In the genomic region with DNA sequence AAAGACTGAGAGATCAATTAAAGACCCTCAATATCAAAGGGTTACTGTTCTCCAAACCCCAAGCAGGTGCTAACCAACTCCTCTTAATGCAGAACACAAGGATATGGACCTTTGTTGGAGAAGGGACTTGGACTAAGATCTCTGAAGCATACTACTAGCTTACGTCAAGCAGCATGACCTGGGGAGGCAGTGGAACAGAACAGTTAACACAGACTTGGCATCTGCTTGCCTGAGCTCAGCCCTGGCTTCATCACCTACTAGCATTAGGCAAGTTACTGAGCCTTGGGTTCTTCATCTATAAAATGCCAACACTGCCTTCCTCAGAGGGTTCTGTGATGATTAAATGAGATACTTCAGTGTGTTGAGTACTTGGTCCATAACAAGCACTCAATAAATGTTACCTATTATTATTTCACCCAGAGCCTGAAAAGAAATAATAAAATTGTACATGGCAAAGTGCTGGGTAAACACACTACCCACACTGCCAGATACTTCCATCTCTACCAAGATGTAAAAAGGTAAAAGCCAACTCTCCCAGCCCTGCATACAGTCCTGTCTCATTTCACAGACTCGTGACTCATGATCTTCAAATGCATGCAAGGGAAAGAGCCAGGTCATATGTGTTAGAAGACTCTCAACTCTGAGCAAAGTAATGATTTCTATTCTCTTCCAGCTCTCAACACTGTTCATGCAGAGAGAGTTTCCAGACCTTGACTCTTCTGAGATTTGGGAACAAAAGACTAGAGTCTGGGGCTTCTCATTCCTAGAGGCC, we compare ENCODE assay signal across 14 cellular contexts. TPM values are rescaled to one million over a fixed set of nuclear protein-coding genes. Genes with fewer than 3 reads are reported as not detected.
DNase-seq lines count a peak whose midpoint lies in the region; ATAC-seq and TF ChIP-seq lines count a peak whose summit lies in the region.
"Had no signal": no experiment of that assay in that cellular context is flagged by ENCODE, and none has a peak within 500 bp of the region (broad histone marks: within the 10 kb centered on the region; RNA-seq: fewer than 3 reads in every experiment).

No MANE protein-coding gene starts in this region.

- no peaks in the 10 kb centered on the region for H3K9me3 Mint-ChIP-seq in activated T-cell treated with anti-CD3 and anti-CD28 coated beads, Interleukin-2, amount 50 U/mL, for 4 hours
- H3K9me3 Mint-ChIP-seq in T-helper 1 cell treated with Interleukin-12 subunit alpha and Interleukin-12 subunit beta and Interleukin-4 antibody, amounts not matched to agents 30 μg/mL and 1 μg/mL, for 36 hours, result no peaks in the 10 kb centered on the region

- no peak overlapping the region for H3K4me3 ChIP-seq in fibroblast of mammary gland (ENCODE audit: control insufficient read depth, low read depth, low read length)

- peak overlapping the region; percentile 64 for H3K27ac Mint-ChIP-seq in T-helper 1 cell treated with Interleukin-12 subunit alpha and Interleukin-12 subunit beta and Interleukin-4 antibody, amounts not matched to agents 30 μg/mL and 1 μg/mL, for 36 hours

- no peak overlapping the region for H3K4me3 Mint-ChIP-seq in activated T-cell treated with anti-CD3 and anti-CD28 coated beads, Interleukin-2, amount 50 U/mL, for 4 hours
- no peak overlapping the region for H3K4me3 Mint-ChIP-seq in T-helper 1 cell treated with Interleukin-12 subunit alpha and Interleukin-12 subunit beta and Interleukin-4 antibody, amounts not matched to agents 30 μg/mL and 1 μg/mL, for 36 hours

- no peak for TF ChIP-seq CTCF in fibroblast of mammary gland (conservative IDR thresholded peaks at IDR 0.05; ENCODE audit: control insufficient read depth, insufficient read depth, low read depth, low read length)

- H3K27me3 Mint-ChIP-seq in activated T-cell treated with anti-CD3 and anti-CD28 coated beads, Interleukin-2, amount 50 U/mL, for 4 hours (ENCODE audit: low read depth), result no peaks in the 10 kb centered on the region
- H3K27me3 Mint-ChIP-seq in T-helper 1 cell treated with Interleukin-12 subunit alpha and Interleukin-12 subunit beta and Interleukin-4 antibody, amounts not matched to agents 30 μg/mL and 1 μg/mL, for 36 hours (ENCODE audit: low read depth), result no peaks in the 10 kb centered on the region

- DNase-seq in activated T-cell treated with anti-CD3 and anti-CD28 coated beads, Interleukin-2, amount 50 U/mL, for 4 hours, result no peak
- no peak for DNase-seq in activated T-cell treated with anti-CD3 and anti-CD28 coated beads, Interleukin-2, amount 50 U/mL, for 48 hours
- DNase-seq in fibroblast of mammary gland (ENCODE audit: low read depth), result peak; percentile 52
- DNase-seq in stimulated activated naive CD8-positive, alpha-beta T cell treated with anti-CD3 and anti-CD28 coated beads, Interleukin-15, Interleukin-2, amounts not matched to agents 100 U/mL and 50 U/mL, for 24 hours, result no peak
- no peak for DNase-seq in hypothalamus (lab: John Stamatoyannopoulos, UW)
- no peak for DNase-seq in NCI-H1694 (lab: John Stamatoyannopoulos, UW)
- no peak for DNase-seq in effector CD8-positive, alpha-beta T cell (lab: John Stamatoyannopoulos, UW)
- DNase-seq: hippocampal formation, midbrain, NCI-H1092 treated with DMSO at 0.1 percent for 48 hours, NCI-H524, right cardiac atrium, WERI-Rb-1 had no signal

- H3K36me3 Mint-ChIP-seq in activated T-cell treated with anti-CD3 and anti-CD28 coated beads, Interleukin-2, amount 50 U/mL, for 4 hours (ENCODE audit: insufficient read depth), result peaks cover 5% of the 10 kb centered on the region
- H3K36me3 Mint-ChIP-seq in T-helper 1 cell treated with Interleukin-12 subunit alpha and Interleukin-12 subunit beta and Interleukin-4 antibody, amounts not matched to agents 30 μg/mL and 1 μg/mL, for 36 hours (ENCODE audit: low read depth), result peaks cover 35% of the 10 kb centered on the region

- H3K4me1 Mint-ChIP-seq in activated T-cell treated with anti-CD3 and anti-CD28 coated beads, Interleukin-2, amount 50 U/mL, for 4 hours (ENCODE audit: low read depth), result peaks cover 93% of the 10 kb centered on the region
- H3K4me1 Mint-ChIP-seq in T-helper 1 cell treated with Interleukin-12 subunit alpha and Interleukin-12 subunit beta and Interleukin-4 antibody, amounts not matched to agents 30 μg/mL and 1 μg/mL, for 36 hours (ENCODE audit: low read depth), result peaks cover 68% of the 10 kb centered on the region

- ATAC-seq in activated T-cell treated with anti-CD3 and anti-CD28 coated beads, Interleukin-2, amount 50 U/mL, for 4 hours, result peak; percentile 60 to 67
- peak; percentile 58 for ATAC-seq in stimulated activated naive CD8-positive, alpha-beta T cell treated with anti-CD3 and anti-CD28 coated beads, Interleukin-15, Interleukin-2, amounts not matched to agents 100 U/mL and 50 U/mL, for 24 hours
- ATAC-seq: right cardiac atrium had no signal

RNA-seq across cellular contexts. Expression of a gene that starts 39.7 kb away (rescaled TPM):
- total RNA-seq in activated T-cell treated with anti-CD3 and anti-CD28 coated beads, Interleukin-2, amount 50 U/mL, for 4 hours, result 10 to 100 TPM; 22.1 to 24.0 (median 23.6) TPM

RNA-seq across cellular contexts. Expression of a gene that starts 44.1 kb away (rescaled TPM):
- 10 to 100 TPM in 2 of 3 donors, 1 to 10 TPM in 1; 8.0 to 10.9 (median 10.6) TPM for total RNA-seq in activated T-cell treated with anti-CD3 and anti-CD28 coated beads, Interleukin-2, amount 50 U/mL, for 4 hours
